In the genomic region with DNA sequence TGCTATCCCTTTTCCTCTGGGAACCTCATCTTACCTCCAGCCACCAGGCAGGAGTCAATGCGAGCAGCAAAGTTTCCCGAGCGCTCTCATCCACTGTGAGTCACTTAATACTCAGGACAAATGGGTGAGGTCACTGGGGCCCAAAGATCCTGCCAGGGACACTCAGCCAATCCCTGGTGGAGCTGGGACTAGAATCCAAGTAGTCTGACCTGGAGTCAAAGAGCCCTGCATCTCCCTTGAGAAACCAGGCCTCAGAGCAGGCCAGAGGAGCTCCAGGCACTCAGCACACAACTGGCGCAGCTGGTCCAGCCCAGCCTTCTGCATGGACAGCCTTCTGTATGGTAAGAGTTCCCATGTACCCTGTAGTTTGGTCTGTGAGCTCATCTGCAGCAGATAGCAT, we compare ENCODE assay signal across 1 cellular context.
TF ChIP-seq lines count a peak whose summit lies in the region.

No MANE protein-coding gene starts in this region.

TF ChIP-seq in WTC11, 78 proteins besides CTCF, POLR2A, EP300 and RAD21 (continued from another document):
- TF ChIP-seq AFF4 (CRISPR knock-in tag; IDR thresholded peaks at IDR 0.05; ENCODE audit: borderline replicate concordance): no peak
- TF ChIP-seq NFE2L1 (CRISPR knock-in tag; IDR thresholded peaks at IDR 0.05): no peak
- TF ChIP-seq TCF7 (CRISPR knock-in tag; IDR thresholded peaks at IDR 0.05; ENCODE audit: low read depth): no peak
- TF ChIP-seq SP1 (CRISPR knock-in tag; conservative IDR thresholded peaks at IDR 0.05): no peak
TF ChIP-seq in WTC11: peak in this region for 0.
